28 cellular contexts compared by ENCODE assay signal in genomic region chr2:11870064-11870463, GRCh38.
"Had no signal": no experiment of that assay in that cellular context is flagged by ENCODE, and none has a peak within 500 bp of the region (broad histone marks: within the 10 kb centered on the region; RNA-seq: fewer than 3 reads in every experiment).

No MANE protein-coding gene starts in this region.

- H3K36me3 Mint-ChIP-seq: activated naive CD8-positive, alpha-beta T cell; T-cell had no signal

- ATAC-seq: PC-3, T-cell had no signal

- H3K27ac ChIP-seq: brain microvascular endothelial cell, SK-N-MC had no signal

- H3K27ac Mint-ChIP-seq: activated CD4-positive, alpha-beta memory T cell treated with anti-CD3 and anti-CD28 coated beads, Interleukin-2, amount 10 ng/mL, durations not matched to agents 7 days and 5 days; activated naive CD4-positive, alpha-beta T cell treated with anti-CD3 and anti-CD28 coated beads for 36 hours; activated naive CD8-positive, alpha-beta T cell; activated T-helper 17 cell treated with anti-CD3 and anti-CD28 coated beads, Interleukin-2, amount 50 U/mL, for 72 hours; T-cell had no signal

- FAIRE-seq: astrocyte, RCC 7860, TTC549 had no signal

- H3K4me3 ChIP-seq: cardiac muscle cell, SK-N-MC had no signal

- H3K4me1 Mint-ChIP-seq: activated CD4-positive, alpha-beta memory T cell treated with anti-CD3 and anti-CD28 coated beads, Interleukin-2, amount 10 ng/mL, durations not matched to agents 7 days and 5 days had no signal

- H3K36me3 ChIP-seq: brain microvascular endothelial cell, cardiac muscle cell had no signal

- DNase-seq: activated CD4-positive, alpha-beta memory T cell treated with anti-CD3 and anti-CD28 coated beads, Interleukin-2, amount 10 ng/mL, durations not matched to agents 7 days and 5 days; activated CD4-positive, alpha-beta T cell treated with anti-CD3 and anti-CD28 coated beads, Interleukin-2, amount 50 U/mL, for 1 hour; activated CD4-positive, CD25-positive, alpha-beta regulatory T cell; activated gamma-delta T cell; activated T-cell treated with anti-CD3 and anti-CD28 coated beads for 4 hours; activated T-cell treated with anti-CD3 and anti-CD28 coated beads, Interleukin-2, amount 50 U/mL, for 48 hours; amygdala; brain microvascular endothelial cell; MV-4-11; NCI-H1105; NCI-H1436; NCI-H1694 treated with DMSO at 0.1 percent for 48 hours; NCI-H2081; NCI-H446; NCI-H524; PC-3; SHP77 treated with DMSO at 0.1 percent for 48 hours; T-cell; T-helper 2 cell; T1000 had no signal

- H3K27me3 ChIP-seq: brain microvascular endothelial cell, cardiac muscle cell had no signal

- H3K4me3 Mint-ChIP-seq: activated CD4-positive, alpha-beta memory T cell treated with anti-CD3 and anti-CD28 coated beads, Interleukin-2, amount 10 ng/mL, durations not matched to agents 7 days and 5 days; activated naive CD4-positive, alpha-beta T cell treated with anti-CD3 and anti-CD28 coated beads for 36 hours; activated naive CD8-positive, alpha-beta T cell; activated T-helper 17 cell treated with anti-CD3 and anti-CD28 coated beads, Interleukin-2, amount 50 U/mL, for 72 hours; T-cell had no signal

- H3K9me3 Mint-ChIP-seq: activated CD4-positive, alpha-beta memory T cell treated with anti-CD3 and anti-CD28 coated beads, Interleukin-2, amount 10 ng/mL, durations not matched to agents 7 days and 5 days; activated naive CD4-positive, alpha-beta T cell treated with anti-CD3 and anti-CD28 coated beads for 36 hours; activated T-helper 17 cell treated with anti-CD3 and anti-CD28 coated beads, Interleukin-2, amount 50 U/mL, for 72 hours; T-cell had no signal

- H3K27me3 Mint-ChIP-seq: activated naive CD8-positive, alpha-beta T cell; activated T-helper 17 cell treated with anti-CD3 and anti-CD28 coated beads, Interleukin-2, amount 50 U/mL, for 72 hours; T-cell had no signal
